Comparison of ENCODE assay signal across 2 cellular contexts in genomic region chr1:190615818-190616217, GRCh38.
TF ChIP-seq lines count a peak whose summit lies in the region.

No MANE protein-coding gene starts in this region.

TF ChIP-seq in HCT116, 20 proteins besides CTCF, POLR2A, EP300 and RAD21 (continued from another document):
- TF ChIP-seq POLR2AphosphoS5 (IDR thresholded peaks at IDR 0.05; ENCODE audit: low read depth, low read length) (no peak), ELF1 (IDR thresholded peaks at IDR 0.05; ENCODE audit: borderline replicate concordance, low read depth) (no peak), TCF7L2 (IDR thresholded peaks at IDR 0.05; ENCODE audit: borderline replicate concordance, extremely low read depth, insufficient read depth, insufficient read length) (no peak), REST (IDR thresholded peaks at IDR 0.05; ENCODE audit: low read depth) (no peak), CBX3 (IDR thresholded peaks at IDR 0.05; ENCODE audit: low read depth) (no peak)

TF ChIP-seq in SK-N-SH treated with all-trans-retinoic acid at 6 μM for 48 hours, 23 proteins besides CTCF, POLR2A, EP300 and RAD21 (continued from another document):
- TF ChIP-seq PATZ1 (CRISPR knock-in tag; IDR thresholded peaks at IDR 0.05; ENCODE audit: borderline replicate concordance): no peak
